Comparison of ENCODE assay signal across 8 cellular contexts in the genomic region with DNA sequence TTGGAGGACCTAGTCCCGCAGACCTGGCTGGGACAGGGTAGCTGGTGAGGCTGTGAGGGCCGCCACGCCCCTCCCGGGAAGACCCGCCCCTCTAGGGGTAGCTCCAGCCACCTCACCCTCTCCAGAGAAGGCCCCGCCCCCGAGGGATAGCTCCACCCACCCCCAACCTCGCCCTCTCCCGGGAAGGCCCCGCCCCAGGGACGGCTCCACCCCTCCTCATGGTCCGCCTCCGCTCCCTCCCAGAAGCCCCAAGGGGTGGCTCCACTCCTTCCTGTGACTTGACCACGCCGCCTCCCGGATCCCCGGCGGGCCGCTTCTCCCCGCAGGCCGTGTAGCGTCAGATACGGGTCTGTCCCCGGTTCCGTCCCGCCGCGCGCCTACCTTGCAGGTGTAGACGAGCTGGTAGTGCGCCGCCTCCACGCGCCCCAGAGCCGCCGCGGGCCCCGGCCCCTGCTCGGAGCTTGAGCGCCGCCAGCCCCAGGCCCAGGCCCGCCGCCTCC. TPM values are rescaled to one million over a fixed set of nuclear protein-coding genes. Genes with fewer than 3 reads are reported as not detected.
DNase-seq lines count a peak whose midpoint lies in the region; ATAC-seq and TF ChIP-seq lines count a peak whose summit lies in the region.

No MANE protein-coding gene starts in this region.

- no peaks in the 10 kb centered on the region for H3K36me3 ChIP-seq in uterus

- H3K4me3 Mint-ChIP-seq in T-helper 1 cell treated with Interleukin-12 subunit alpha and Interleukin-12 subunit beta and Interleukin-4 antibody, amounts not matched to agents 30 μg/mL and 1 μg/mL, for 36 hours, result peak overlapping the region; percentile 79

- H3K4me1 ChIP-seq in uterus, result no peaks in the 10 kb centered on the region

- no peaks in the 10 kb centered on the region for H3K36me3 Mint-ChIP-seq in T-helper 1 cell treated with Interleukin-12 subunit alpha and Interleukin-12 subunit beta and Interleukin-4 antibody, amounts not matched to agents 30 μg/mL and 1 μg/mL, for 36 hours (ENCODE audit: low read depth)

- no peaks in the 10 kb centered on the region for H3K27me3 ChIP-seq in uterus

- intact Hi-C loops in left ventricle myocardium superior (cut with micrococcal nuclease), result no loop called here
- intact Hi-C loops in uterus (cut with DNase I; ENCODE audit: low total_unique reads), result no loop called here

- peaks cover 6% of the 10 kb centered on the region for H3K4me1 Mint-ChIP-seq in T-helper 1 cell treated with Interleukin-12 subunit alpha and Interleukin-12 subunit beta and Interleukin-4 antibody, amounts not matched to agents 30 μg/mL and 1 μg/mL, for 36 hours (ENCODE audit: low read depth)

- peak overlapping the region; percentile 76 to 95 for H3K4me3 ChIP-seq in uterus

- in situ Hi-C loops in GM13977 (cut with MboI; ENCODE audit: low pct_unique_long_range_greater_than_20kb, low sequenced_read_pairs, unreplicated experiment), result no loop called here

- peak; percentile 100 for DNase-seq in GM13977 (ENCODE audit: low spot score)
- peak; percentile 61 for DNase-seq in NCI-H1417 treated with DMSO at 0.1 percent for 48 hours (lab: John Stamatoyannopoulos, UW)
- peak; percentile 46 to 97 (median 90) for DNase-seq in amygdala (lab: John Stamatoyannopoulos, UW)
- peak; percentile 98 for DNase-seq in left ventricle myocardium superior
- DNase-seq in putamen (ENCODE audit: low spot score), result peak; percentile 94
- peak; percentile 98 for DNase-seq in uterus

- H3K27ac Mint-ChIP-seq in T-helper 1 cell treated with Interleukin-12 subunit alpha and Interleukin-12 subunit beta and Interleukin-4 antibody, amounts not matched to agents 30 μg/mL and 1 μg/mL, for 36 hours, result peak overlapping the region; percentile 82

- TF ChIP-seq POLR2A in uterus (IDR thresholded peaks at IDR 0.05), result no peak

- H3K27ac ChIP-seq in uterus, result peak overlapping the region; percentile 85 to 94

- H3K9me3 Mint-ChIP-seq in T-helper 1 cell treated with Interleukin-12 subunit alpha and Interleukin-12 subunit beta and Interleukin-4 antibody, amounts not matched to agents 30 μg/mL and 1 μg/mL, for 36 hours, result no peaks in the 10 kb centered on the region

- no peaks in the 10 kb centered on the region for H3K9me3 ChIP-seq in uterus

- ATAC-seq in HG02798 (IDR thresholded peaks at IDR 0.05; ENCODE audit: poor library complexity, unreplicated experiment) (peak; percentile 80), left ventricle myocardium superior (peak; percentile 87)

- no peaks in the 10 kb centered on the region for H3K27me3 Mint-ChIP-seq in T-helper 1 cell treated with Interleukin-12 subunit alpha and Interleukin-12 subunit beta and Interleukin-4 antibody, amounts not matched to agents 30 μg/mL and 1 μg/mL, for 36 hours (ENCODE audit: low read depth)

- TF ChIP-seq CTCF in GM13977 (IDR thresholded peaks at IDR 0.05; ENCODE audit: extremely low read depth, insufficient read depth, missing control alignments), result peak; percentile 3
- TF ChIP-seq CTCF in uterus (IDR thresholded peaks at IDR 0.05), result no peak

RNA-seq across cellular contexts. Expression of a gene that starts 0.4 kb away (rescaled TPM):
- total RNA-seq in left ventricle myocardium superior (40.2 TPM), uterus (10 to 100 TPM in 3 of 4 donors, 1 to 10 TPM in 1; 6.8 to 29.4 (median 27.3) TPM)

RNA-seq across cellular contexts. Expression of a gene that starts 10.3 kb away (rescaled TPM):
- 0.79 TPM for total RNA-seq in left ventricle myocardium superior
- 10 to 100 TPM in 1 of 4 donors, 1 to 10 TPM in 2, under 1 TPM in 1; under 0.01 to 10.6 (median 2.5) TPM for total RNA-seq in uterus

RNA-seq across cellular contexts. Expression of a gene that starts 35.8 kb away (rescaled TPM):
- total RNA-seq in left ventricle myocardium superior (61.7 TPM), uterus (10 to 100 TPM in 2 of 4 donors, 1 to 10 TPM in 2; 4.4 to 43.6 (median 24.1) TPM)

RNA-seq across cellular contexts. Expression of a gene that starts 36.8 kb away (rescaled TPM):
- total RNA-seq in left ventricle myocardium superior (4.4 TPM), uterus (10 to 100 TPM in 2 of 4 donors, 1 to 10 TPM in 1, under 1 TPM in 1; 0.51 to 12.5 (median 7.7) TPM)

RNA-seq across cellular contexts. Expression of a gene that starts 47.3 kb away (rescaled TPM):
- total RNA-seq in left ventricle myocardium superior, result 23.3 TPM
- 10 to 100 TPM; 19.5 to 44.0 (median 21.2) TPM for total RNA-seq in uterus

Comparison
In these comparisons a context has a peak if more than half of its experiments do, and no peak if none do; other contexts are left out.
1. Peak in every context shown above with its lines: DNase-seq, ATAC-seq, H3K4me3 ChIP-seq and H3K27ac ChIP-seq.